Comparison of ENCODE assay signal across 10 cellular contexts in the genomic region with DNA sequence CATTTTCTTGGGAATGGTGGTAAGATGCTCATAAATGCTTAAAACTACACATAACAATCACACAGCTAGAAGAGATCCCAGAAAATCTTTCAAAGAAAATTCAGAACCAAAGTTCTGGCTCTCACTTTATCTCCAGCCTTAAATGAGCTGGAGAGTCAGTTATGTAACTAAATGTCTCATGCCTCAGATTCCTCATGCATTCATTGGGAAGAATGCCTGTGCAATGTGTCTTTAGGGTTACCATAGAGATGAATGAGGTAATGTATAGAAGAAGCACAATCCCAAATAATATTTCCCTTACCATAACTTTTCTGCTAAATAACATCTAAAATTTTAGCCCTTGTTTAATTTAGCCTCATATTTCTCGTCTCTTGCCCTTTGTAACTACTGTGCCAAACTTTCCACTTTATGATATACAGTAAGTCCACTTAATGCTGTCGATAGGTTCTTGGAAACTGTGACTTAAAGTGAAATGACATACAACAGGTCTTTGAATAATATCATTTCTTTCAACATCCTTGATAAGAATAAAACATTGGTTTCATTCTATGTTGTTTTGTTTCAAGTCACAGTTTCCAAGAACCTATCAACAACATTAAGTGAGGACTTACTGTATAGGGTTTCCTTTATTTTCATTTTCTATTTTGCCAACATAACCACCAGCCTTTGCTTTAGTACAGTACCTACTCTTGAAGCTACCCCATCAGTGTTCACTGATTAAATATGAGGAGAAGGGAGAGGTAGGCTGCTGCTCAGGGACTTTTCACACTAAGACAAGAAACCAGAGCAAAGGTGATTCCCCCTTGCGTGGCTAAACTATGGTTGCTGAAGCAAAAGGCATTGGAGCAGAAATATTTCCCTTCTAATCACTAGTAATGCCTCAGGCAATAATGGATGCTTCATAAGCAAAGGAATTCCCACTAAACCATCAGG.
DNase-seq lines count a peak whose midpoint lies in the region; ATAC-seq and TF ChIP-seq lines count a peak whose summit lies in the region.
"Had no signal": no experiment of that assay in that cellular context is flagged by ENCODE, and none has a peak within 500 bp of the region (broad histone marks: within the 10 kb centered on the region; RNA-seq: fewer than 3 reads in every experiment).

No MANE protein-coding gene starts in this region.

- no peaks in the 10 kb centered on the region for H3K79me2 ChIP-seq in mammary epithelial cell (ENCODE audit: insufficient read depth, low read length)

- no peak for DNase-seq in activated CD4-positive, alpha-beta T cell treated with anti-CD3 and anti-CD28 coated beads, Interleukin-2, amount 10 ng/mL, durations not matched to agents 7 days and 5 days
- no peak for DNase-seq in activated CD4-positive, alpha-beta T cell treated with anti-CD3 and anti-CD28 coated beads, Interleukin-2, amount 50 U/mL, for 1 hour
- DNase-seq in HK-2 (ENCODE audit: unreplicated experiment) (peak; percentile 8), mammary epithelial cell (peak; percentile 69), ovary (no peak), WERI-Rb-1 (no peak), body of pancreas (no peak)
- peak in 1 of 2 donors; percentile 55 for DNase-seq in stimulated activated naive CD8-positive, alpha-beta T cell treated with anti-CD3 and anti-CD28 coated beads, Interleukin-15, amount 100 ng/mL, for 72 hours
- DNase-seq: NCI-H1436 had no signal

- H3K4me3 Mint-ChIP-seq in activated CD4-positive, alpha-beta T cell treated with anti-CD3 and anti-CD28 coated beads, Interleukin-2, amount 10 ng/mL, durations not matched to agents 7 days and 5 days = peak overlapping the region; percentile 66
- H3K4me3 Mint-ChIP-seq in stimulated activated naive CD8-positive, alpha-beta T cell treated with anti-CD3 and anti-CD28 coated beads, Interleukin-15, amount 100 ng/mL, for 72 hours = peak overlapping the region; percentile 47 to 80

- dilution Hi-C loops in mammary epithelial cell (cut with HindIII; ENCODE audit: low sequenced_read_pairs) = no loop called here

- peak overlapping the region; percentile 92 for H3K27ac Mint-ChIP-seq in activated CD4-positive, alpha-beta T cell treated with anti-CD3 and anti-CD28 coated beads, Interleukin-2, amount 10 ng/mL, durations not matched to agents 7 days and 5 days
- peak overlapping the region; percentile 24 to 92 for H3K27ac Mint-ChIP-seq in stimulated activated naive CD8-positive, alpha-beta T cell treated with anti-CD3 and anti-CD28 coated beads, Interleukin-15, amount 100 ng/mL, for 72 hours

- no peaks in the 10 kb centered on the region for H3K9me3 ChIP-seq in mammary epithelial cell (replicated peaks; ENCODE audit: insufficient read depth, low read length)
- H3K9me3 ChIP-seq in ovary = no peaks in the 10 kb centered on the region
- no peaks in the 10 kb centered on the region for H3K9me3 ChIP-seq in WERI-Rb-1 (ENCODE audit: severe bottlenecking)
- H3K9me3 ChIP-seq in body of pancreas = no peaks in the 10 kb centered on the region
- H3K9me3 ChIP-seq: BLaER1 had no signal

- no peak for TF ChIP-seq POLR2A in ovary (IDR thresholded peaks at IDR 0.05)
- TF ChIP-seq POLR2A in body of pancreas (IDR thresholded peaks at IDR 0.05) = no peak

- intact Hi-C loops in mammary epithelial cell (cut with micrococcal nuclease) (loop anchor here (2.0 to 10.0 kb wide), 4 partner anchors 43 to 439 kb away; no protein-coding TSS in a partner anchor), ovary (cut with DNase I) (no loop called here), body of pancreas (cut with DNase I) (no loop called here)

- TF ChIP-seq EP300 in ovary (IDR thresholded peaks at IDR 0.05) = no peak

- WGBS in mammary epithelial cell (ENCODE audit: low coverage, missing lambda C conversion rate) = 63% methylated on average over 3 of the region's 3 CpGs
- WGBS in ovary, 3 donors = 67 to 73% (median 71%) methylated on average over 3 of the region's 3 CpGs
- 67 to 84% methylated on average over 3 of the region's 3 CpGs for WGBS in body of pancreas, 2 donors

- ATAC-seq in stimulated activated naive CD8-positive, alpha-beta T cell treated with anti-CD3 and anti-CD28 coated beads, Interleukin-15, amount 100 ng/mL, for 72 hours = peak; percentile 94
- ATAC-seq in body of pancreas = no peak

- TF ChIP-seq CTCF in mammary epithelial cell (conservative IDR thresholded peaks at IDR 0.05 in 1 of 2, IDR thresholded peaks at IDR 0.05 in 1 of 2; ENCODE audit: extremely low read depth in 1 of 2, insufficient read depth in 1 of 2, low read depth in 1 of 2, low read length in 2 of 2) = no peak
- TF ChIP-seq CTCF in ovary (IDR thresholded peaks at IDR 0.05) = no peak
- TF ChIP-seq CTCF in WERI-Rb-1 (IDR thresholded peaks at IDR 0.05; ENCODE audit: low read depth, low read length) = no peak
- TF ChIP-seq CTCF in body of pancreas (IDR thresholded peaks at IDR 0.05) = no peak

- in situ Hi-C loops in mammary epithelial cell (cut with MboI; ENCODE audit: low sequenced_read_pairs in 2 of 2) = loop anchor here in 1 of 2 donors (10.0 kb wide), 1 partner anchor 291 kb away; the partner anchor contains the start of gene PTGER4

- no peaks in the 10 kb centered on the region for H4K20me1 ChIP-seq in mammary epithelial cell (ENCODE audit: insufficient read depth, low read length)
- H4K20me1 ChIP-seq: BLaER1 had no signal

- H3K36me3 ChIP-seq in mammary epithelial cell (ENCODE audit: insufficient read depth, low read length) (no peaks in the 10 kb centered on the region), ovary (no peaks in the 10 kb centered on the region), WERI-Rb-1 (no peaks in the 10 kb centered on the region), body of pancreas (replicated peaks in 1 of 2; ENCODE audit: insufficient read depth in 1 of 2, low read depth in 2 of 2) (no peaks in the 10 kb centered on the region)
- H3K36me3 ChIP-seq: BLaER1 had no signal

- H3K27ac ChIP-seq in mammary epithelial cell (ENCODE audit: insufficient read depth, low read depth, low read length) = peak overlapping the region; percentile 70
- no peak overlapping the region for H3K27ac ChIP-seq in ovary
- H3K27ac ChIP-seq in WERI-Rb-1 = no peak overlapping the region
- no peak overlapping the region for H3K27ac ChIP-seq in body of pancreas
- H3K27ac ChIP-seq: BLaER1 had no signal

- CTCF ChIA-PET in activated CD4-positive, alpha-beta T cell treated with anti-CD3 and anti-CD28 coated beads, Interleukin-2, amount 10 ng/mL, durations not matched to agents 7 days and 5 days (lab: Charles Lee) = interaction anchor here (0.8 to 1.0 kb wide), 2 partner anchors 10 to 299 kb away, joined by 3 to 5 read pairs; no protein-coding TSS in a partner anchor
- CTCF ChIA-PET in mammary epithelial cell (lab: Charles Lee; ENCODE audit: low non-redundant PET) = interaction anchor here (0.6 to 0.7 kb wide), 2 partner anchors 275 to 985 kb away, joined by 3 read pairs; no protein-coding TSS in a partner anchor

- peaks cover 56% of the 10 kb centered on the region for H3K4me1 ChIP-seq in mammary epithelial cell (ENCODE audit: insufficient read depth, low read length)
- H3K4me1 ChIP-seq in ovary (ENCODE audit: insufficient read depth) = no peaks in the 10 kb centered on the region
- H3K4me1 ChIP-seq in body of pancreas = no peaks in the 10 kb centered on the region

- H3K27me3 Mint-ChIP-seq in activated CD4-positive, alpha-beta T cell treated with anti-CD3 and anti-CD28 coated beads, Interleukin-2, amount 10 ng/mL, durations not matched to agents 7 days and 5 days = no peaks in the 10 kb centered on the region
- no peaks in the 10 kb centered on the region for H3K27me3 Mint-ChIP-seq in stimulated activated naive CD8-positive, alpha-beta T cell treated with anti-CD3 and anti-CD28 coated beads, Interleukin-15, amount 100 ng/mL, for 72 hours

- H3K9me3 Mint-ChIP-seq in activated CD4-positive, alpha-beta T cell treated with anti-CD3 and anti-CD28 coated beads, Interleukin-2, amount 10 ng/mL, durations not matched to agents 7 days and 5 days = peaks cover 19% of the 10 kb centered on the region
- H3K9me3 Mint-ChIP-seq in stimulated activated naive CD8-positive, alpha-beta T cell treated with anti-CD3 and anti-CD28 coated beads, Interleukin-15, amount 100 ng/mL, for 72 hours = peaks cover 7 to 9% of the 10 kb centered on the region in 2 donors

- no TSS peak for BruUV-seq in mammary epithelial cell (replicated peaks; lab: Mats Ljungman, UMichigan)

- H3K36me3 Mint-ChIP-seq in activated CD4-positive, alpha-beta T cell treated with anti-CD3 and anti-CD28 coated beads, Interleukin-2, amount 10 ng/mL, durations not matched to agents 7 days and 5 days (ENCODE audit: low read depth) = peaks cover 24% of the 10 kb centered on the region

- peak overlapping the region; percentile 38 for H3K4me2 ChIP-seq in mammary epithelial cell (ENCODE audit: insufficient read depth, low read depth, low read length)

- POLR2A ChIA-PET in activated CD4-positive, alpha-beta T cell treated with anti-CD3 and anti-CD28 coated beads, Interleukin-2, amount 10 ng/mL, durations not matched to agents 7 days and 5 days (lab: Charles Lee) = no interaction called here

- H3K27me3 ChIP-seq in mammary epithelial cell (ENCODE audit: insufficient read depth, low read length) (no peaks in the 10 kb centered on the region), ovary (no peaks in the 10 kb centered on the region), WERI-Rb-1 (ENCODE audit: insufficient read depth, low read depth, severe bottlenecking) (no peaks in the 10 kb centered on the region), body of pancreas (no peaks in the 10 kb centered on the region)
- H3K27me3 ChIP-seq: BLaER1 had no signal

- H3K4me3 ChIP-seq in mammary epithelial cell (replicated peaks in 1 of 3; ENCODE audit: insufficient read depth in 1 of 3, low read depth in 2 of 3, low read length in 3 of 3) = no peak overlapping the region
- H3K4me3 ChIP-seq in ovary = no peak overlapping the region
- no peak overlapping the region for H3K4me3 ChIP-seq in WERI-Rb-1 (ENCODE audit: low read depth, low read length)
- H3K4me3 ChIP-seq in body of pancreas = no peak overlapping the region
- H3K4me3 ChIP-seq: BLaER1 had no signal

- H3K4me1 Mint-ChIP-seq in activated CD4-positive, alpha-beta T cell treated with anti-CD3 and anti-CD28 coated beads, Interleukin-2, amount 10 ng/mL, durations not matched to agents 7 days and 5 days = peaks cover 76% of the 10 kb centered on the region
- peaks cover 82% of the 10 kb centered on the region for H3K4me1 Mint-ChIP-seq in stimulated activated naive CD8-positive, alpha-beta T cell treated with anti-CD3 and anti-CD28 coated beads, Interleukin-15, amount 100 ng/mL, for 72 hours

- H3K9ac ChIP-seq in mammary epithelial cell (ENCODE audit: insufficient read depth, low read length) = peak overlapping the region; percentile 49
- H3K9ac ChIP-seq: BLaER1 had no signal

- no peak overlapping the region for H2AFZ ChIP-seq in mammary epithelial cell (ENCODE audit: low read depth, low read length)

Comparison
In these comparisons a context has a peak if more than half of its experiments do, and no peak if none do; other contexts are left out.
1. DNase-seq: peak in HK-2 (single experiment) and mammary epithelial cell (single experiment); none in activated CD4-positive, alpha-beta T cell treated with anti-CD3 and anti-CD28 coated beads, Interleukin-2, amount 10 ng/mL, durations not matched to agents 7 days and 5 days (single experiment), activated CD4-positive, alpha-beta T cell treated with anti-CD3 and anti-CD28 coated beads, Interleukin-2, amount 50 U/mL, for 1 hour (single experiment), ovary (0 of 5), WERI-Rb-1 (single experiment) and body of pancreas (0 of 4).